Comparison of ENCODE assay signal across 14 cellular contexts in the genomic region with DNA sequence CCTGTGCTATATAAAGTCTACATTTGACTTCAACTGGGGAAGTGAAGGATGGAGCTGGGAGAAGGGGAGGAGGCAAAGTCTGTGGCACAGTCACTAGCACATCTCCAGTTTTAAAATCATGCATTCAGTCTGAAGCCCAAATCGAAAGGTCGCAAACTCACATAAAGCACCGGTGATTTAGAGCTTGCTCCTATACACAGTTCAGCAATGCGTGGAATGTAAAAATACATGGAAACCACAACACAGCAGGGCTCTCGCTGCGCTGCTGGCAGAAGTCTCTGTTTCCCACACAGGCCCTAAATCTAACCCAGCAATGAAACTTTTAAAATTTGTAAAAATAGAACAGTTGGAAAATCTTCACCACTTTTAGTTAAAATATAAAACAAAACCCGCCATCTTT.
DNase-seq lines count a peak whose midpoint lies in the region; ATAC-seq and TF ChIP-seq lines count a peak whose summit lies in the region.
"Had no signal": no experiment of that assay in that cellular context is flagged by ENCODE, and none has a peak within 500 bp of the region (broad histone marks: within the 10 kb centered on the region; RNA-seq: fewer than 3 reads in every experiment).

No MANE protein-coding gene starts in this region.

- H3K36me3 Mint-ChIP-seq in GM23338 (ENCODE audit: low read depth) (no peaks in the 10 kb centered on the region; the same call in 2 of the 3 replicates), mesothelial cell of epicardium (peaks cover 2% of the 10 kb centered on the region)

- intact Hi-C loops in stomach (cut with DNase I; ENCODE audit: low total_unique reads), result no loop called here

- H3K27me3 ChIP-seq in GM23338 (ENCODE audit: insufficient read depth), result no peaks in the 10 kb centered on the region
- no peaks in the 10 kb centered on the region for H3K27me3 ChIP-seq in SJSA1 (replicated peaks)
- no peaks in the 10 kb centered on the region for H3K27me3 ChIP-seq in stomach

- peak; percentile 41 for ATAC-seq in GM23338
- ATAC-seq: activated CD8-positive, alpha-beta T cell treated with anti-CD3 and anti-CD28 coated beads for 36 hours; left colon had no signal

- TF ChIP-seq CTCF in GM23338 (conservative IDR thresholded peaks at IDR 0.05; ENCODE audit: low read depth in 2 of 2) (no peak), mesothelial cell of epicardium (IDR thresholded peaks at IDR 0.05; ENCODE audit: unreplicated experiment) (no peak), stomach (IDR thresholded peaks at IDR 0.05) (no peak)

- H3K4me1 ChIP-seq in GM23338 (ENCODE audit: insufficient read depth) (peaks cover 57% of the 10 kb centered on the region), SJSA1 (replicated peaks) (peaks cover 41% of the 10 kb centered on the region), stomach (peaks cover 0 to 4% (median 0%) of the 10 kb centered on the region in 4 donors)
- H3K4me1 ChIP-seq: HAP-1 had no signal

- H3K36me3 ChIP-seq in GM23338 (ENCODE audit: insufficient read depth) (no peaks in the 10 kb centered on the region), SJSA1 (no peaks in the 10 kb centered on the region), stomach (no peaks in the 10 kb centered on the region)
- H3K36me3 ChIP-seq: HAP-1 had no signal

- H3K4me2 ChIP-seq in GM23338, result peak overlapping the region; percentile 62; the same call in 1 of the 2 replicates

- H3K79me2 ChIP-seq in GM23338 (replicated peaks; ENCODE audit: insufficient read depth), result no peaks in the 10 kb centered on the region

- no peak for TF ChIP-seq POLR2A in stomach (IDR thresholded peaks at IDR 0.05)

- H3K4me3 ChIP-seq in GM08714 (ENCODE audit: low read length) (peak overlapping the region; percentile 59), GM23338 (no peak overlapping the region), SJSA1 (no peak overlapping the region), stomach (no peak overlapping the region)
- H3K4me3 ChIP-seq: HAP-1 had no signal

- 64 to 74% (median 68%) methylated on average over 7 of the region's 7 CpGs for WGBS in stomach, 5 donors

- H3K27me3 Mint-ChIP-seq in GM23338 (ENCODE audit: insufficient read depth, low read depth, poor library complexity) (peaks cover 5% of the 10 kb centered on the region), mesothelial cell of epicardium (ENCODE audit: low read depth) (no peaks in the 10 kb centered on the region)

- H3K27ac ChIP-seq in GM23338 (ENCODE audit: low read depth), result no peak overlapping the region
- H3K27ac ChIP-seq in SJSA1, result peak overlapping the region; percentile 49
- H3K27ac ChIP-seq in stomach, result no peak overlapping the region

- H3K27ac Mint-ChIP-seq in GM23338 (no peak overlapping the region), mesothelial cell of epicardium (peak overlapping the region; percentile 78)
- H3K27ac Mint-ChIP-seq: activated CD8-positive, alpha-beta T cell treated with anti-CD3 and anti-CD28 coated beads for 36 hours had no signal

- H3K9me3 Mint-ChIP-seq in GM23338 (peaks cover 5% of the 10 kb centered on the region; the same call in 2 of the 3 replicates), mesothelial cell of epicardium (peaks cover 4% of the 10 kb centered on the region)

- 0 out of 2 replicates have a peak overlapping the region, but pooled peaks have one; percentile 11 for H2AFZ ChIP-seq in GM23338

- no peak for TF ChIP-seq EP300 in stomach (IDR thresholded peaks at IDR 0.05)

- DNase-seq in GM23338 (ENCODE audit: low spot score), result peak; percentile 33
- peak; percentile 70 to 73 for DNase-seq in SJSA1 (ENCODE audit: low read depth in 1 of 2, low spot score in 2 of 2)
- DNase-seq in mesothelial cell of epicardium (ENCODE audit: low spot score in 2 of 2, unreplicated experiment in 2 of 2), result no peak
- no peak for DNase-seq in NCI-H345 treated with DMSO at 0.1 percent for 48 hours (lab: John Stamatoyannopoulos, UW; ENCODE audit: unreplicated experiment)
- DNase-seq in cerebellum (ENCODE audit: low spot score), result no peak
- no peak for DNase-seq in stomach
- no peak for DNase-seq in effector CD8-positive, alpha-beta T cell (lab: John Stamatoyannopoulos, UW)
- DNase-seq: activated CD8-positive, alpha-beta T cell treated with anti-CD3 and anti-CD28 coated beads for 36 hours; C1 segment of cervical spinal cord; left colon; NCI-H2227 treated with DMSO at 0.1 percent for 48 hours; SHP77 treated with DMSO at 0.1 percent for 48 hours had no signal

- no peaks in the 10 kb centered on the region for H4K20me1 ChIP-seq in GM23338 (replicated peaks; ENCODE audit: insufficient read depth)

- no peaks in the 10 kb centered on the region for H3K9me2 ChIP-seq in GM23338 (ENCODE audit: insufficient read depth)

- H3K9me3 ChIP-seq in SJSA1 (replicated peaks), result no peaks in the 10 kb centered on the region
- H3K9me3 ChIP-seq in stomach, result no peaks in the 10 kb centered on the region
- H3K9me3 ChIP-seq: HAP-1 had no signal

- H3K4me1 Mint-ChIP-seq in GM23338, result peaks cover 56% of the 10 kb centered on the region
- peaks cover 23% of the 10 kb centered on the region for H3K4me1 Mint-ChIP-seq in mesothelial cell of epicardium

- H3K4me3 Mint-ChIP-seq in GM23338 (no peak overlapping the region), mesothelial cell of epicardium (no peak overlapping the region)
- H3K4me3 Mint-ChIP-seq: activated CD8-positive, alpha-beta T cell treated with anti-CD3 and anti-CD28 coated beads for 36 hours had no signal

- no peaks in the 10 kb centered on the region for H3F3A ChIP-seq in GM23338 (replicated peaks; ENCODE audit: low read depth)

TF ChIP-seq in GM23338, 12 proteins besides CTCF, POLR2A, EP300 and RAD21 (continues in another document):
- TF ChIP-seq POLR2AphosphoS5 (IDR thresholded peaks at IDR 0.05; ENCODE audit: low read depth) (no peak), ZNF331 (CRISPR knock-in tag; IDR thresholded peaks at IDR 0.05; ENCODE audit: low read depth) (no peak), ZNF114 (CRISPR knock-in tag; IDR thresholded peaks at IDR 0.05) (no peak)
- TF ChIP-seq, protein P1, sequence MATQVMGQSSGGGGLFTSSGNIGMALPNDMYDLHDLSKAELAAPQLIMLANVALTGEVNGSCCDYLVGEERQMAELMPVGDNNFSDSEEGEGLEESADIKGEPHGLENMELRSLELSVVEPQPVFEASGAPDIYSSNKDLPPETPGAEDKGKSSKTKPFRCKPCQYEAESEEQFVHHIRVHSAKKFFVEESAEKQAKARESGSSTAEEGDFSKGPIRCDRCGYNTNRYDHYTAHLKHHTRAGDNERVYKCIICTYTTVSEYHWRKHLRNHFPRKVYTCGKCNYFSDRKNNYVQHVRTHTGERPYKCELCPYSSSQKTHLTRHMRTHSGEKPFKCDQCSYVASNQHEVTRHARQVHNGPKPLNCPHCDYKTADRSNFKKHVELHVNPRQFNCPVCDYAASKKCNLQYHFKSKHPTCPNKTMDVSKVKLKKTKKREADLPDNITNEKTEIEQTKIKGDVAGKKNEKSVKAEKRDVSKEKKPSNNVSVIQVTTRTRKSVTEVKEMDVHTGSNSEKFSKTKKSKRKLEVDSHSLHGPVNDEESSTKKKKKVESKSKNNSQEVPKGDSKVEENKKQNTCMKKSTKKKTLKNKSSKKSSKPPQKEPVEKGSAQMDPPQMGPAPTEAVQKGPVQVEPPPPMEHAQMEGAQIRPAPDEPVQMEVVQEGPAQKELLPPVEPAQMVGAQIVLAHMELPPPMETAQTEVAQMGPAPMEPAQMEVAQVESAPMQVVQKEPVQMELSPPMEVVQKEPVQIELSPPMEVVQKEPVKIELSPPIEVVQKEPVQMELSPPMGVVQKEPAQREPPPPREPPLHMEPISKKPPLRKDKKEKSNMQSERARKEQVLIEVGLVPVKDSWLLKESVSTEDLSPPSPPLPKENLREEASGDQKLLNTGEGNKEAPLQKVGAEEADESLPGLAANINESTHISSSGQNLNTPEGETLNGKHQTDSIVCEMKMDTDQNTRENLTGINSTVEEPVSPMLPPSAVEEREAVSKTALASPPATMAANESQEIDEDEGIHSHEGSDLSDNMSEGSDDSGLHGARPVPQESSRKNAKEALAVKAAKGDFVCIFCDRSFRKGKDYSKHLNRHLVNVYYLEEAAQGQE (IDR thresholded peaks at IDR 0.05; ENCODE audit: unreplicated experiment), result no peak

Comparison
In these comparisons a context has a peak if more than half of its experiments do, and no peak if none do; other contexts are left out.
1. DNase-seq: peak in GM23338 (single experiment) and SJSA1 (2 of 2); none in mesothelial cell of epicardium (0 of 2), NCI-H345 treated with DMSO at 0.1 percent for 48 hours (single experiment), cerebellum (single experiment), stomach (single experiment) and effector CD8-positive, alpha-beta T cell (single experiment).